In genomic region chr5:54404568-54404967, GRCh38 we compare ENCODE assay signal across 12 cellular contexts. TPM values are rescaled to one million over a fixed set of nuclear protein-coding genes. Genes with fewer than 3 reads are reported as not detected.
DNase-seq lines count a peak whose midpoint lies in the region; ATAC-seq and TF ChIP-seq lines count a peak whose summit lies in the region.
"Had no signal": no experiment of that assay in that cellular context is flagged by ENCODE, and none has a peak within 500 bp of the region (broad histone marks: within the 10 kb centered on the region; RNA-seq: fewer than 3 reads in every experiment).

No MANE protein-coding gene starts in this region.

- H3K27me3 ChIP-seq in osteoblast (ENCODE audit: insufficient read depth, low read length), result peaks cover 6% of the 10 kb centered on the region

- no peaks in the 10 kb centered on the region for H3K36me3 Mint-ChIP-seq in activated T-helper 2 cell treated with anti-CD3 and anti-CD28 coated beads, Interferon-gamma antibody, Interleukin-2, Interleukin-4, amounts not matched to agents 10 μg/mL and 5 μg/mL and 100 μg/mL, durations not matched to agents 14 hours and 24 hours and 36 hours (ENCODE audit: low read depth)

- H3K4me3 ChIP-seq in osteoblast (ENCODE audit: insufficient read depth, low read length), result no peak overlapping the region
- H3K4me3 ChIP-seq: mucosa of descending colon had no signal

- H4K20me1 ChIP-seq in osteoblast (ENCODE audit: insufficient read depth, low read length), result no peaks in the 10 kb centered on the region

- H3K9me3 Mint-ChIP-seq in activated T-helper 2 cell treated with anti-CD3 and anti-CD28 coated beads, Interferon-gamma antibody, Interleukin-2, Interleukin-4, amounts not matched to agents 10 μg/mL and 5 μg/mL and 100 μg/mL, durations not matched to agents 14 hours and 24 hours and 36 hours, result no peaks in the 10 kb centered on the region

- H3K4me1 Mint-ChIP-seq in activated T-helper 2 cell treated with anti-CD3 and anti-CD28 coated beads, Interferon-gamma antibody, Interleukin-2, Interleukin-4, amounts not matched to agents 10 μg/mL and 5 μg/mL and 100 μg/mL, durations not matched to agents 14 hours and 24 hours and 36 hours (ENCODE audit: low read depth), result no peaks in the 10 kb centered on the region

- H3K4me2 ChIP-seq in osteoblast (ENCODE audit: insufficient read depth, low read length), result no peak overlapping the region

- H3K27ac Mint-ChIP-seq in activated T-helper 2 cell treated with anti-CD3 and anti-CD28 coated beads, Interferon-gamma antibody, Interleukin-2, Interleukin-4, amounts not matched to agents 10 μg/mL and 5 μg/mL and 100 μg/mL, durations not matched to agents 14 hours and 24 hours and 36 hours, result no peak overlapping the region

- intact Hi-C loops in activated T-helper 2 cell treated with anti-CD3 and anti-CD28 coated beads, Interferon-gamma antibody, Interleukin-2, Interleukin-4, amounts not matched to agents 10 μg/mL and 5 μg/mL and 100 μg/mL, durations not matched to agents 14 hours and 24 hours and 36 hours (cut with micrococcal nuclease), result no loop called here

- TF ChIP-seq CTCF in osteoblast (IDR thresholded peaks at IDR 0.05; ENCODE audit: extremely low read depth, low read depth, low read length), result no peak

- CTCF ChIA-PET in HEK293T (lab: Yijun Ruan, JAX), result interaction anchor here (1.0 kb wide), 1 partner anchor 8 kb away, joined by 3 read pairs; no protein-coding TSS in a partner anchor

- H3K27ac ChIP-seq in osteoblast (ENCODE audit: low read depth, low read length), result no peak overlapping the region

- H3K27me3 Mint-ChIP-seq in activated T-helper 2 cell treated with anti-CD3 and anti-CD28 coated beads, Interferon-gamma antibody, Interleukin-2, Interleukin-4, amounts not matched to agents 10 μg/mL and 5 μg/mL and 100 μg/mL, durations not matched to agents 14 hours and 24 hours and 36 hours (ENCODE audit: low read depth), result peaks cover 9% of the 10 kb centered on the region

- DNase-seq in HEK293T (ENCODE audit: extremely low spot score) (no peak), OCI-M1 (lab: John Stamatoyannopoulos, UW) (peak; percentile 30), pons (ENCODE audit: low spot score) (peak; percentile 23), KG1 (lab: John Stamatoyannopoulos, UW) (no peak), osteoblast (ENCODE audit: insufficient read length, low spot score, missing footprints) (no peak)
- DNase-seq in activated T-helper 2 cell treated with anti-CD3 and anti-CD28 coated beads, Interferon-gamma antibody, Interleukin-2, Interleukin-4, amounts not matched to agents 10 μg/mL and 5 μg/mL and 100 μg/mL, durations not matched to agents 14 hours and 24 hours and 36 hours (ENCODE audit: low spot score), result no peak
- DNase-seq: COR-L47, MM.1S, mucosa of descending colon, NCI-H526 had no signal

- no peak overlapping the region for H3K4me3 Mint-ChIP-seq in activated T-helper 2 cell treated with anti-CD3 and anti-CD28 coated beads, Interferon-gamma antibody, Interleukin-2, Interleukin-4, amounts not matched to agents 10 μg/mL and 5 μg/mL and 100 μg/mL, durations not matched to agents 14 hours and 24 hours and 36 hours (ENCODE audit: low read depth)

- no peaks in the 10 kb centered on the region for H3K4me1 ChIP-seq in osteoblast (ENCODE audit: insufficient read depth, low read length)

- POLR2A ChIA-PET in HEK293T (lab: Yijun Ruan, JAX), result no interaction called here

- peak; percentile 84 for ATAC-seq in esophagus mucosa
- ATAC-seq: mucosa of descending colon had no signal

- H3K9me3 ChIP-seq in osteoblast (ENCODE audit: low read depth, low read length), result no peaks in the 10 kb centered on the region
- H3K9me3 ChIP-seq: mucosa of descending colon had no signal

- no peaks in the 10 kb centered on the region for H3K36me3 ChIP-seq in osteoblast (ENCODE audit: insufficient read depth, low read length)

- H3K79me2 ChIP-seq in osteoblast (ENCODE audit: insufficient read depth, low read length), result no peaks in the 10 kb centered on the region

- H2AFZ ChIP-seq in osteoblast (ENCODE audit: low read length), result no peak overlapping the region

TF ChIP-seq in HEK293T, 16 proteins besides CTCF, POLR2A, EP300 and RAD21:
- TF ChIP-seq PKNOX1 (IDR thresholded peaks at IDR 0.05), result peak; percentile 54
- TF ChIP-seq ELF4 (IDR thresholded peaks at IDR 0.05), result no peak
- no peak for TF ChIP-seq ARNT (IDR thresholded peaks at IDR 0.05)
TF ChIP-seq in HEK293T: peak in this region for 1.

RNA-seq across cellular contexts. Expression of gene HSPB3, which starts 50.9 kb away (rescaled TPM):
- not detected for total RNA-seq in esophagus mucosa
- total RNA-seq in activated T-helper 2 cell treated with anti-CD3 and anti-CD28 coated beads, Interferon-gamma antibody, Interleukin-2, Interleukin-4, amounts not matched to agents 10 μg/mL and 5 μg/mL and 100 μg/mL, durations not matched to agents 14 hours and 24 hours and 36 hours, result not detected in 2 replicates
- total RNA-seq in osteoblast, result not detected in 2 replicates
- total RNA-seq: epithelial cell of proximal tubule had no signal

Comparison
In these comparisons a context has a peak if more than half of its experiments do, and no peak if none do; other contexts are left out.
1. DNase-seq: peak in OCI-M1 (single experiment) and pons (single experiment); none in HEK293T (single experiment), activated T-helper 2 cell treated with anti-CD3 and anti-CD28 coated beads, Interferon-gamma antibody, Interleukin-2, Interleukin-4, amounts not matched to agents 10 μg/mL and 5 μg/mL and 100 μg/mL, durations not matched to agents 14 hours and 24 hours and 36 hours (single experiment), KG1 (single experiment) and osteoblast (single experiment).